16 cellular contexts compared by ENCODE assay signal in the genomic region with DNA sequence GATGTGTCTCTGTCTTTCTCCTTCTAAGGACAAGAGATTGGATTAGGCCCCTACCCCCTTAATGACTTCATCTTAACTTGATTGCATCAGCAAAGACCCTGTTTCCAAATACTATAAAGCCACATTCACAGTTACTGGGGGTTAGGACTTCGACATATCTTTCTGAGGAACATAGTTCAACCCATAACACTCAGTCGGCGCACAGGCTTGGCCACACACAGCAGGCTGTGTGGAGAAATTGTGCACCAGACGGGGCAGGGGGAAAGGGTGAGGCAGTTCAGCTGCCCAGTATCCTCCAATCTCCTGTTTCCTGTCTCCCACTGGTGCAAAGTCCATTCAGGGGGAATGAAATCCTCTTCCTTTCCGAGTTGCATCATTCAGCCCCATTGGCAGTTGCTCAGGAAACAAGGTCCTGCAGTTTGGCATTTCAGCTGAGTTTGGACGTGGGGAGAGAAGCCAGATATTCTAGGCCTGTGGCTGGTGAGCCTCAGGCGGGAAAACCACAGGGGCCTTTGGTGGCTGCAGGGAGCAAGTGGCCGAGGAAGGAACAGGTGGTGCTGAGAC. TPM values are rescaled to one million over a fixed set of nuclear protein-coding genes. Genes with fewer than 3 reads are reported as not detected.
DNase-seq lines count a peak whose midpoint lies in the region; ATAC-seq and TF ChIP-seq lines count a peak whose summit lies in the region.
"Had no signal": no experiment of that assay in that cellular context is flagged by ENCODE, and none has a peak within 500 bp of the region (broad histone marks: within the 10 kb centered on the region; RNA-seq: fewer than 3 reads in every experiment).

No MANE protein-coding gene starts in this region.

- no peak overlapping the region for H3K4me3 ChIP-seq in endodermal cell (ENCODE audit: low read length)
- H3K4me3 ChIP-seq in tibial artery = no peak overlapping the region
- H3K4me3 ChIP-seq: colonic mucosa, pancreas, testis had no signal

- no peaks in the 10 kb centered on the region for H3K9me3 Mint-ChIP-seq in endodermal cell

- no peaks in the 10 kb centered on the region for H3K36me3 Mint-ChIP-seq in endodermal cell (ENCODE audit: low read depth)
- H3K36me3 Mint-ChIP-seq: activated naive CD8-positive, alpha-beta T cell had no signal

- WGBS in endodermal cell (ENCODE audit: insufficient coverage in 1 of 2, insufficient read length in 1 of 2), 2 experiments = 80 to 84% methylated on average over 5 to 8 of the region's 8 CpGs

- TF ChIP-seq CTCF in endodermal cell (conservative IDR thresholded peaks at IDR 0.05) = no peak
- TF ChIP-seq CTCF in tibial artery (IDR thresholded peaks at IDR 0.05) = no peak

- DNase-seq in DMS53 treated with DMSO at 0.1 percent for 48 hours (lab: John Stamatoyannopoulos, UW; ENCODE audit: unreplicated experiment) (peak; percentile 25), RPMI7951 (ENCODE audit: low read depth) (peak; percentile 67), endodermal cell (no peak), myocyte (ENCODE audit: low read depth) (peak; percentile 96), NCI-H2227 (lab: John Stamatoyannopoulos, UW; ENCODE audit: unreplicated experiment) (no peak), tibial artery (no peak)
- DNase-seq: activated CD4-positive, alpha-beta T cell treated with anti-CD3 and anti-CD28 coated beads for 36 hours; activated T-cell treated with anti-CD3 and anti-CD28 coated beads for 4 hours; colonic mucosa; midbrain; NCI-H1048; pancreas; testis had no signal

- peak overlapping the region; percentile 79 for H3K27ac ChIP-seq in endodermal cell (ENCODE audit: low read depth, low read length)
- no peak overlapping the region for H3K27ac ChIP-seq in tibial artery
- H3K27ac ChIP-seq: colonic mucosa, pancreas, testis had no signal

- no peak overlapping the region for H3K9ac ChIP-seq in endodermal cell (ENCODE audit: extremely low read depth, low read length, poor library complexity, severe bottlenecking)

- peaks cover 6% of the 10 kb centered on the region for H3K4me1 Mint-ChIP-seq in endodermal cell
- H3K4me1 Mint-ChIP-seq: activated CD4-positive, alpha-beta T cell treated with anti-CD3 and anti-CD28 coated beads for 36 hours had no signal

- ATAC-seq in GM18861 (IDR thresholded peaks at IDR 0.05; ENCODE audit: unreplicated experiment) (no peak), HG03342 (IDR thresholded peaks at IDR 0.05; ENCODE audit: unreplicated experiment) (no peak)
- ATAC-seq: activated CD4-positive, alpha-beta T cell treated with anti-CD3 and anti-CD28 coated beads for 36 hours had no signal

- H3K36me3 ChIP-seq in endodermal cell (ENCODE audit: control insufficient read depth, insufficient read depth, low read length) (no peaks in the 10 kb centered on the region), tibial artery (no peaks in the 10 kb centered on the region)
- H3K36me3 ChIP-seq: colonic mucosa, pancreas had no signal

- H3K27ac Mint-ChIP-seq in endodermal cell = peak overlapping the region; percentile 33
- H3K27ac Mint-ChIP-seq: activated CD4-positive, alpha-beta T cell treated with anti-CD3 and anti-CD28 coated beads for 36 hours; activated naive CD8-positive, alpha-beta T cell had no signal

- intact Hi-C loops in tibial artery (cut with DNase I; ENCODE audit: low total_unique reads) = no loop called here

- H3K27me3 Mint-ChIP-seq in endodermal cell (ENCODE audit: insufficient read depth) = peaks cover 7% of the 10 kb centered on the region

- H3K4me3 Mint-ChIP-seq in endodermal cell = no peak overlapping the region
- H3K4me3 Mint-ChIP-seq: activated CD4-positive, alpha-beta T cell treated with anti-CD3 and anti-CD28 coated beads for 36 hours; activated naive CD8-positive, alpha-beta T cell had no signal

- H3K9me3 ChIP-seq in endodermal cell (ENCODE audit: control insufficient read depth, low read length) = no peaks in the 10 kb centered on the region
- H3K9me3 ChIP-seq in tibial artery = no peaks in the 10 kb centered on the region
- H3K9me3 ChIP-seq: colonic mucosa, pancreas, testis had no signal

- no peaks in the 10 kb centered on the region for H3K4me1 ChIP-seq in endodermal cell (ENCODE audit: control insufficient read depth, insufficient read depth, low read length)
- no peaks in the 10 kb centered on the region for H3K4me1 ChIP-seq in tibial artery
- H3K4me1 ChIP-seq: colonic mucosa, pancreas, testis had no signal

- H3K27me3 ChIP-seq in endodermal cell (ENCODE audit: control insufficient read depth, insufficient read depth, low read length, poor library complexity, severe bottlenecking) = no peaks in the 10 kb centered on the region
- H3K27me3 ChIP-seq in tibial artery = no peaks in the 10 kb centered on the region
- H3K27me3 ChIP-seq: colonic mucosa, pancreas, testis had no signal

RNA-seq across cellular contexts. Expression of a gene that starts 9.4 kb away (rescaled TPM):
- total RNA-seq in RPMI7951 (2014; rRNA removed; shearing (Covaris generic)) = 2.1 and 2.4 TPM in 2 replicates
- total RNA-seq in endodermal cell (under 1 TPM; 0.77 to 0.88 TPM), myocyte (0.47 and 1.5 TPM in 2 replicates)
- 3.6 TPM for polyA plus RNA-seq in endodermal cell (2013, experiment 1 of 2)
- 3.8 TPM for polyA plus RNA-seq in endodermal cell (2013, experiment 2 of 2)
- polyA plus RNA-seq in myocyte (2012) = 0.58 TPM

Comparison
In these comparisons a context has a peak if more than half of its experiments do, and no peak if none do; other contexts are left out.
1. DNase-seq: peak in DMS53 treated with DMSO at 0.1 percent for 48 hours (single experiment), RPMI7951 (single experiment) and myocyte (single experiment); none in endodermal cell (single experiment), NCI-H2227 (single experiment) and tibial artery (0 of 2).